ENCODE assay signal across 8 cellular contexts in the genomic region with DNA sequence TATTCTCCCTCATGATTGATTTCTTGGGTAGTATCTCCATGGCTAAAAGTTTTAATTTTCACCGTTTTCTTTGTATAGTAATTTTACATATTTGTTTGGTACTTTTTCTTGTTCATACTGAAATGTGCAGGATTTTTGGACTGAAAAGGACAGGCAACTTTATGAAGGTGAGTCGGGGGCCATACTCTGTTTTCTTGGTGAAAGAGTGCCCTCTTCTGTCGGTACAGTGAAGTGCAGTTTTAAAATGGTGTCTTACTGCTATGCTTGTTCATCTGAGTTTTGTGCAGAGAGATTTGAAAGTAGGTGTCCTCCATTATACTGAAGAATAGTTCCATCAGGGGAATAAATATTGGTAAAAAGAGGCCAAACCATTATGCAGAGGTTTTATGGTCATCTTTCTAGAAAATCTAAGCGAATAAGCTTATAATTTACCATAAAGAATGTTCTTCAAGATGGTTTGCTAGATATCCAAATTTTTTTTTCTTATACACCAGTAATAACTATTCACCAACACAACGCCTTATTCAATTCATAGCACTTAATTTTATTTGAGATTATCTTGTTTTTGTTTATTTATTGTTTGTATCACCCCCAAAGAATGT. TPM values are rescaled to one million over a fixed set of nuclear protein-coding genes. Genes with fewer than 3 reads are reported as not detected.
DNase-seq lines count a peak whose midpoint lies in the region; ATAC-seq and TF ChIP-seq lines count a peak whose summit lies in the region.

No MANE protein-coding gene starts in this region.

- H3K27me3 ChIP-seq in dorsolateral prefrontal cortex (no peaks in the 10 kb centered on the region), neutrophil (no peaks in the 10 kb centered on the region)

- no peaks in the 10 kb centered on the region for H3K9me3 Mint-ChIP-seq in natural killer cell
- H3K9me3 Mint-ChIP-seq in natural killer cell treated with Interleukin-12 subunit alpha and Interleukin-12 subunit beta and Interleukin-15 and Interleukin-18, amount 100 ng/mL, for 72 hours: no peaks in the 10 kb centered on the region

- DNase-seq in natural killer cell: no peak
- DNase-seq in natural killer cell treated with Interleukin-12 subunit alpha and Interleukin-12 subunit beta and Interleukin-15 and Interleukin-18, amount 100 ng/mL, for 72 hours (ENCODE audit: low spot score): no peak
- peak; percentile 20 for DNase-seq in NOMO-1 treated with dmso at 0.1 percent for 144 hours (lab: John Stamatoyannopoulos, UW; ENCODE audit: unreplicated experiment)
- no peak for DNase-seq in dorsolateral prefrontal cortex

- H3K36me3 Mint-ChIP-seq in natural killer cell: no peaks in the 10 kb centered on the region
- no peaks in the 10 kb centered on the region for H3K36me3 Mint-ChIP-seq in natural killer cell treated with Interleukin-12 subunit alpha and Interleukin-12 subunit beta and Interleukin-15 and Interleukin-18, amount 100 ng/mL, for 72 hours

- H3K9me3 ChIP-seq in neutrophil: no peaks in the 10 kb centered on the region

- H3K4me1 Mint-ChIP-seq in natural killer cell: no peaks in the 10 kb centered on the region
- no peaks in the 10 kb centered on the region for H3K4me1 Mint-ChIP-seq in natural killer cell treated with Interleukin-12 subunit alpha and Interleukin-12 subunit beta and Interleukin-15 and Interleukin-18, amount 100 ng/mL, for 72 hours (ENCODE audit: low read depth in 2 of 2)

- TF ChIP-seq CTCF in natural killer cell (IDR thresholded peaks at IDR 0.05): peak; percentile 41
- TF ChIP-seq CTCF in dorsolateral prefrontal cortex (IDR thresholded peaks at IDR 0.05 in 54 of 56, conservative IDR thresholded peaks at IDR 0.05 in 2 of 56; ENCODE audit: low read depth in 1 of 56, partially characterized antibody in 56 of 56): peak in 55 of 56 donors; percentile 30 to 79 (median 61)
- peak; percentile 49 for TF ChIP-seq CTCF in neutrophil (IDR thresholded peaks at IDR 0.05)

- no peak overlapping the region for H3K27ac ChIP-seq in dorsolateral prefrontal cortex
- peak overlapping the region; percentile 62 for H3K27ac ChIP-seq in neutrophil

- H3K4me1 ChIP-seq in neutrophil (ENCODE audit: control insufficient read depth in 1 of 2, insufficient read depth in 1 of 2, low read depth in 1 of 2, low read length in 1 of 2): peaks cover 36 to 45% of the 10 kb centered on the region in 2 experiments

- no peaks in the 10 kb centered on the region for H3K36me3 ChIP-seq in neutrophil

- no peak overlapping the region for H3K27ac Mint-ChIP-seq in natural killer cell
- no peak overlapping the region for H3K27ac Mint-ChIP-seq in natural killer cell treated with Interleukin-12 subunit alpha and Interleukin-12 subunit beta and Interleukin-15 and Interleukin-18, amount 100 ng/mL, for 72 hours

- intact Hi-C loops in natural killer cell (cut with micrococcal nuclease): loop anchor here (1.0 kb wide), 1 partner anchor 60 kb away; no protein-coding TSS in a partner anchor
- intact Hi-C loops in dorsolateral prefrontal cortex (cut with DNase I): loop anchor here in 1 of 2 donors (5.0 kb wide), 1 partner anchor 61 kb away; no protein-coding TSS in a partner anchor

- peaks cover 0 to 30% of the 10 kb centered on the region in 2 donors for H3K27me3 Mint-ChIP-seq in natural killer cell (ENCODE audit: low read depth in 2 of 2)
- peaks cover 22 to 53% of the 10 kb centered on the region in 2 donors for H3K27me3 Mint-ChIP-seq in natural killer cell treated with Interleukin-12 subunit alpha and Interleukin-12 subunit beta and Interleukin-15 and Interleukin-18, amount 100 ng/mL, for 72 hours

- H3K4me3 ChIP-seq in dorsolateral prefrontal cortex (no peak overlapping the region), neutrophil (ENCODE audit: low read depth in 1 of 2, low read length in 1 of 2) (no peak overlapping the region)

- no peak overlapping the region for H3K4me3 Mint-ChIP-seq in natural killer cell
- no peak overlapping the region for H3K4me3 Mint-ChIP-seq in natural killer cell treated with Interleukin-12 subunit alpha and Interleukin-12 subunit beta and Interleukin-15 and Interleukin-18, amount 100 ng/mL, for 72 hours

- ATAC-seq in natural killer cell (peak in 1 of 3 donors; percentile 45), HG02885 (IDR thresholded peaks at IDR 0.05; ENCODE audit: poor library complexity, unreplicated experiment) (peak; percentile 73), HG03039 (IDR thresholded peaks at IDR 0.05; ENCODE audit: unreplicated experiment) (no peak), HG02973 (IDR thresholded peaks at IDR 0.05; ENCODE audit: unreplicated experiment) (no peak)
- no peak for ATAC-seq in natural killer cell treated with Interleukin-12 subunit alpha and Interleukin-12 subunit beta and Interleukin-15 and Interleukin-18, amount 100 ng/mL, for 72 hours

RNA-seq across cellular contexts. Expression of a gene that starts 8.7 kb away (rescaled TPM):
- not detected for total RNA-seq in natural killer cell
- total RNA-seq in natural killer cell treated with Interleukin-12 subunit alpha and Interleukin-12 subunit beta and Interleukin-15 and Interleukin-18, amount 100 ng/mL, for 72 hours: not detected
- total RNA-seq in dorsolateral prefrontal cortex: under 1 TPM in 5 of 120 experiments, not detected in 115; 0.16 to 0.90 (median 0.32) TPM

RNA-seq across cellular contexts. Expression of a gene that starts 36.3 kb away (rescaled TPM):
- total RNA-seq in natural killer cell (not detected), dorsolateral prefrontal cortex (not detected)
- not detected for total RNA-seq in natural killer cell treated with Interleukin-12 subunit alpha and Interleukin-12 subunit beta and Interleukin-15 and Interleukin-18, amount 100 ng/mL, for 72 hours
